ENCODE assay signal across 29 cellular contexts in the genomic region with DNA sequence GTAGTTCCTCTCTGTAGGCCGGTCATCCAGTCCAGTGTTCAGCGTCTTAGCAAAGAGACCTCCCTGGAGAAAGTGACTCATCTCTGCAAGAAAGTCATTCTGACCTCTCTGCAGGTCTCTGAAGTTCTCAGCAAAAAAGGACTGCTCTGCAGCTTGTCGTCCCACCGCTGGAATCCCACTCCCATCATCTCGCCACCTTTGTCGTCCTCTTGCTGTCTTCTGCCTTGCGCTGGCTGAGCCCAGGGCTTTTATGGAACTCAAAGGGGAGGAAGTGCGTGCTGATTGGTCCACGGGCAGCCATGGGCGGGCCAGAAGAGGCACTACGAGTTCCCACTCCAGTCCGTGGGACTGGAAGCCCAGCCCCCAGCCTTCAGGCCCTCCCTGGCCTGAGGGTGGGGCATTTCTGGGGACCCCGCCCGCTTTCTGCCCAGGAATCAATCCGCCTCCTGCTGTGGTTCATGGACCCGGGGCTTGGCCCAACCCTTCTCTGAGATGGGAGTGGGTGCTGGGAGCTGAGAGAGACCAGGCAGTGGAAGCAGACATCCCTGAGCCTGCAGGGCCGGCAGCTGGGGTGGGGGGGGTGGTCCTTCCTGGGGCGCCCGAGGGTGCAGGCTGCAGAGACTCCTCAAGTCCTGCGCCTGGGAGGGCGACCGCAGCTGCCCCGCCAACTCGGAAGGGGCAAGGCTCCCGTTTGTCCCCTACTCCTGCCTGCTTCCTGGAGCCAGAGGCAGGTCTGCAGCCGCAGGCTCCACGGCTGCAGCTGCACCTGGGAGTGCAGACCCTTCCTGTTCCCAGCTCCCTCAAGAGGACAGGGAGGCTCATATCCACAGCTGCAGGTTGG.
DNase-seq lines count a peak whose midpoint lies in the region; ATAC-seq, FAIRE-seq and TF ChIP-seq lines count a peak whose summit lies in the region.
"Had no signal": no experiment of that assay in that cellular context is flagged by ENCODE, and none has a peak within 500 bp of the region (broad histone marks: within the 10 kb centered on the region; RNA-seq: fewer than 3 reads in every experiment).

No MANE protein-coding gene starts in this region.

- ATAC-seq in HG03280 (IDR thresholded peaks at IDR 0.05; ENCODE audit: unreplicated experiment), result no peak
- ATAC-seq: activated CD4-positive, CD25-positive, alpha-beta regulatory T cell treated with anti-CD3 and anti-CD28 coated beads, Interleukin-2, amount 50 U/mL, for 24 hours; activated T-cell treated with anti-CD3 and anti-CD28 coated beads, Interleukin-2, amount 50 U/mL, for 72 hours; body of pancreas; left lung; mucosa of descending colon had no signal

- no peak overlapping the region for H3K4me3 ChIP-seq in uterus
- H3K4me3 ChIP-seq: body of pancreas, coronary artery, HAP-1, left lung, mucosa of descending colon, right atrium auricular region, SJSA1, tibial nerve had no signal

- no peaks in the 10 kb centered on the region for H3K9me3 ChIP-seq in uterus
- H3K9me3 ChIP-seq: body of pancreas, HAP-1, left lung, mucosa of descending colon, right atrium auricular region, SJSA1 had no signal

- H3K27ac ChIP-seq in uterus, result no peak overlapping the region
- H3K27ac ChIP-seq: body of pancreas, coronary artery, left lung, right atrium auricular region, SJSA1, tibial nerve had no signal

- H3K4me1 ChIP-seq in uterus, result no peaks in the 10 kb centered on the region
- H3K4me1 ChIP-seq: body of pancreas, HAP-1, left lung, right atrium auricular region, SJSA1, tibial nerve had no signal

- FAIRE-seq in frontal cortex (lab: Jason Lieb, UNC), result no peak
- FAIRE-seq: endothelial cell of umbilical vein had no signal

- intact Hi-C loops in uterus (cut with DNase I; ENCODE audit: low total_unique reads), result no loop called here

- no peak for TF ChIP-seq CTCF in uterus (IDR thresholded peaks at IDR 0.05)

- H3K27me3 ChIP-seq in uterus, result no peaks in the 10 kb centered on the region
- H3K27me3 ChIP-seq: body of pancreas, left lung, right atrium auricular region, SJSA1, tibial nerve had no signal

- no peak for TF ChIP-seq POLR2A in uterus (IDR thresholded peaks at IDR 0.05)

- DNase-seq in DMS153 (lab: John Stamatoyannopoulos, UW) (peak; percentile 87), M059J (ENCODE audit: low read depth) (peak; percentile 51), NCI-H748 treated with DMSO at 0.1 percent for 48 hours (lab: John Stamatoyannopoulos, UW) (peak; percentile 18), islet precursor cell (peak; percentile 87), iPS-NIHi11 (ENCODE audit: low spot score) (no peak), frontal cortex (ENCODE audit: low spot score in 2 of 2) (no peak), uterus (no peak)
- DNase-seq: activated CD8-positive, alpha-beta memory T cell treated with anti-CD3 and anti-CD28 coated beads for 24 hours; activated T-cell treated with anti-CD3 and anti-CD28 coated beads, Interleukin-2, amount 50 U/mL, for 72 hours; body of pancreas; C1 segment of cervical spinal cord; DND-41; foreskin fibroblast; left lung; mucosa of descending colon; NCI-H1048; NCI-H446; nucleus accumbens; OCI-M1; stimulated activated CD4-positive, alpha-beta T cell treated with anti-CD3 and anti-CD28 coated beads, Interleukin-15, amount 100 ng/mL, for 24 hours; stimulated activated naive CD4-positive, alpha-beta T cell had no signal

- H3K36me3 ChIP-seq in uterus, result no peaks in the 10 kb centered on the region
- H3K36me3 ChIP-seq: HAP-1, left lung, right atrium auricular region, SJSA1, tibial nerve had no signal

Comparison
In these comparisons a context has a peak if more than half of its experiments do, and no peak if none do; other contexts are left out.
1. DNase-seq: peak in DMS153 (single experiment), M059J (single experiment), NCI-H748 treated with DMSO at 0.1 percent for 48 hours (single experiment) and islet precursor cell (single experiment); none in iPS-NIHi11 (single experiment), frontal cortex (0 of 2) and uterus (0 of 2).